ENCODE assay signal across 27 cellular contexts in genomic region chr9:23615569-23615968, GRCh38.
"Had no signal": no experiment of that assay in that cellular context is flagged by ENCODE, and none has a peak within 500 bp of the region (broad histone marks: within the 10 kb centered on the region; RNA-seq: fewer than 3 reads in every experiment).

No MANE protein-coding gene starts in this region.

- H3K9me3 ChIP-seq: adrenal gland, body of pancreas had no signal

- FAIRE-seq: frontal cortex had no signal

- H3K27ac ChIP-seq: adrenal gland, body of pancreas, coronary artery had no signal

- ATAC-seq: activated CD4-positive, alpha-beta T cell treated with anti-CD3 and anti-CD28 coated beads for 36 hours; activated CD8-positive, alpha-beta memory T cell treated with anti-CD3 and anti-CD28 coated beads, Interleukin-2, amount 10 ng/mL, durations not matched to agents 7 days and 5 days; activated CD8-positive, alpha-beta T cell treated with anti-CD3 and anti-CD28 coated beads, Interleukin-2, amount 10 ng/mL, durations not matched to agents 7 days and 5 days; activated naive CD8-positive, alpha-beta T cell treated with anti-CD3 and anti-CD28 coated beads, Interleukin-2, amount 50 U/mL, for 24 hours; body of pancreas; esophagus mucosa had no signal

- H3K4me3 ChIP-seq: adrenal gland, body of pancreas, coronary artery, dorsolateral prefrontal cortex had no signal

- H3K27me3 ChIP-seq: adrenal gland, body of pancreas, dorsolateral prefrontal cortex had no signal

- DNase-seq: activated CD4-positive, alpha-beta memory T cell treated with anti-CD3 and anti-CD28 coated beads for 36 hours; activated CD4-positive, alpha-beta T cell treated with anti-CD3 and anti-CD28 coated beads for 36 hours; activated CD4-positive, alpha-beta T cell treated with anti-CD3 and anti-CD28 coated beads, Interleukin-2, amount 10 ng/mL, durations not matched to agents 24 days and 14 days; activated CD4-positive, CD25-positive, alpha-beta regulatory T cell; activated CD4-positive, CD25-positive, alpha-beta regulatory T cell treated with anti-CD3 and anti-CD28 coated beads, Interleukin-2, amount 50 U/mL, for 72 hours; activated CD8-positive, alpha-beta memory T cell treated with anti-CD3 and anti-CD28 coated beads, Interleukin-2, amount 10 ng/mL, durations not matched to agents 7 days and 5 days; activated CD8-positive, alpha-beta memory T cell treated with anti-CD3 and anti-CD28 coated beads, Interleukin-2, amount 50 U/mL, for 4 hours; activated CD8-positive, alpha-beta T cell treated with anti-CD3 and anti-CD28 coated beads, Interleukin-2, amount 10 ng/mL, durations not matched to agents 7 days and 5 days; activated effector memory CD4-positive, alpha-beta T cell treated with anti-CD3 and anti-CD28 coated beads, Interleukin-2, amount 50 U/mL, for 16 hours; activated naive CD4-positive, alpha-beta T cell treated with anti-CD3 and anti-CD28 coated beads for 36 hours; activated naive CD8-positive, alpha-beta T cell treated with anti-CD3 and anti-CD28 coated beads for 36 hours; activated naive CD8-positive, alpha-beta T cell treated with anti-CD3 and anti-CD28 coated beads, Interleukin-2, amount 50 U/mL, for 24 hours; activated T-cell treated with anti-CD3 and anti-CD28 coated beads, Interleukin-2, amount 50 U/mL, for 1 hour; activated T-cell treated with anti-CD3 and anti-CD28 coated beads, Interleukin-2, amount 50 U/mL, for 48 hours; adrenal gland; amygdala; aorta; body of pancreas; cerebellar nuclear complex; effector memory CD4-positive, alpha-beta T cell; endodermal cell; foreskin fibroblast; head of caudate nucleus had no signal

- H3K4me1 ChIP-seq: adrenal gland, body of pancreas had no signal

- H3K36me3 ChIP-seq: adrenal gland had no signal
